In the genomic region with DNA sequence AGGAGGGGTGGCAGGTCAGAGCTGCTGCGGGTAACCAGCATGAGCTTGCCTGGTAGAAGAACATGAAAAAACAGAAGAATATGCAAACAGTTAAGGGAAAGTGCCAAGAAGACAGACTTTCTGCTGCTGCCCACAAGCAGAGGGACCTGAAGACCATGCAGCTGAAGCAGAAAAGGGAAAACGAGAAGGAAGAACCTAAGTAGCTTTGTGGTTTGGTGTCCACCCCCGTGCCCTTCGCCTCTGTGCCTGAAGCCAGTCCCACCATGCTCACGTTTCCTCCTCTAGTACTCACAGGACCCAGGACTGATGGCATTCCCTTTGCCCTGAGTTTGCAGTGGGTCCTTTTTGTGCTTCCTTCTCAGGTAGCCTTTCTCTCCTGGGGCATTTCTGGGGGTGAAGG, we compare ENCODE assay signal across 1 cellular context.
TF ChIP-seq lines count a peak whose summit lies in the region.

No MANE protein-coding gene starts in this region.

TF ChIP-seq in SK-N-SH treated with all-trans-retinoic acid at 6 μM for 48 hours, 23 proteins besides CTCF, POLR2A, EP300 and RAD21 (continued from another document):
- TF ChIP-seq, protein P1, sequence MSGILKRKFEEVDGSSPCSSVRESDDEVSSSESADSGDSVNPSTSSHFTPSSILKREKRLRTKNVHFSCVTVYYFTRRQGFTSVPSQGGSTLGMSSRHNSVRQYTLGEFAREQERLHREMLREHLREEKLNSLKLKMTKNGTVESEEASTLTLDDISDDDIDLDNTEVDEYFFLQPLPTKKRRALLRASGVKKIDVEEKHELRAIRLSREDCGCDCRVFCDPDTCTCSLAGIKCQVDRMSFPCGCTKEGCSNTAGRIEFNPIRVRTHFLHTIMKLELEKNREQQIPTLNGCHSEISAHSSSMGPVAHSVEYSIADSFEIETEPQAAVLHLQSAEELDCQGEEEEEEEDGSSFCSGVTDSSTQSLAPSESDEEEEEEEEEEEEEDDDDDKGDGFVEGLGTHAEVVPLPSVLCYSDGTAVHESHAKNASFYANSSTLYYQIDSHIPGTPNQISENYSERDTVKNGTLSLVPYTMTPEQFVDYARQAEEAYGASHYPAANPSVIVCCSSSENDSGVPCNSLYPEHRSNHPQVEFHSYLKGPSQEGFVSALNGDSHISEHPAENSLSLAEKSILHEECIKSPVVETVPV (CRISPR knock-in tag; IDR thresholded peaks at IDR 0.05): no peak
- no peak for TF ChIP-seq TOX (CRISPR knock-in tag; IDR thresholded peaks at IDR 0.05; ENCODE audit: borderline replicate concordance)
- no peak for TF ChIP-seq ESRRG (CRISPR knock-in tag; IDR thresholded peaks at IDR 0.05)
- no peak for TF ChIP-seq ZNF8 (CRISPR knock-in tag; IDR thresholded peaks at IDR 0.05)
